Comparison of ENCODE assay signal across 11 cellular contexts in genomic region chr2:160368988-160369935, GRCh38.
DNase-seq lines count a peak whose midpoint lies in the region; ATAC-seq, FAIRE-seq and TF ChIP-seq lines count a peak whose summit lies in the region.
"Had no signal": no experiment of that assay in that cellular context is flagged by ENCODE, and none has a peak within 500 bp of the region (broad histone marks: within the 10 kb centered on the region; RNA-seq: fewer than 3 reads in every experiment).

No MANE protein-coding gene starts in this region.

- ATAC-seq in heart right ventricle (peak in 2 of 8 donors; percentile 23 to 24), GM18858 (IDR thresholded peaks at IDR 0.05; ENCODE audit: unreplicated experiment) (no peak), left lobe of liver (no peak)
- ATAC-seq: right lobe of liver had no signal

- in situ Hi-C loops in Caki2 (cut with HindIII; ENCODE audit: low pct_unique_long_range_greater_than_20kb, low sequenced_read_pairs): no loop called here

- H3K36me3 ChIP-seq in SJCRH30 (peaks cover 9% of the 10 kb centered on the region), heart right ventricle (peaks cover 0 to 27% (median 0%) of the 10 kb centered on the region in 9 donors), small intestine (ENCODE audit: control insufficient read depth in 2 of 2, insufficient read depth in 2 of 2, low read length in 2 of 2) (no peaks in the 10 kb centered on the region)
- H3K36me3 ChIP-seq: right lobe of liver had no signal

- FAIRE-seq in small intestine (lab: Jason Lieb, UNC): no peak
- FAIRE-seq: islet of Langerhans had no signal

- no peak for TF ChIP-seq CTCF in heart right ventricle (IDR thresholded peaks at IDR 0.05)
- TF ChIP-seq CTCF in retinal pigment epithelial cell (conservative IDR thresholded peaks at IDR 0.05; ENCODE audit: low read depth, low read length): no peak

- peaks cover 50% of the 10 kb centered on the region for H3K4me1 ChIP-seq in SJCRH30
- H3K4me1 ChIP-seq in heart right ventricle: peaks cover 17 to 100% (median 99%) of the 10 kb centered on the region in 9 donors
- peaks cover 3 to 18% of the 10 kb centered on the region in 2 donors for H3K4me1 ChIP-seq in small intestine (ENCODE audit: control insufficient read depth in 2 of 2, insufficient read depth in 1 of 2, low read depth in 1 of 2, low read length in 1 of 2)

- WGBS in heart right ventricle, 2 donors: 63 to 68% methylated on average over 7 of the region's 7 CpGs
- WGBS in small intestine, 3 donors: 82 to 84% (median 82%) methylated on average over 7 of the region's 7 CpGs

- intact Hi-C loops in heart right ventricle (cut with DNase I): no loop called here

- no peaks in the 10 kb centered on the region for H3K27me3 ChIP-seq in SJCRH30
- H3K27me3 ChIP-seq in heart right ventricle: no peaks in the 10 kb centered on the region
- H3K27me3 ChIP-seq in small intestine (ENCODE audit: control insufficient read depth in 2 of 2, insufficient read depth in 2 of 2, low read length in 2 of 2): no peaks in the 10 kb centered on the region
- H3K27me3 ChIP-seq: right lobe of liver had no signal

- H3K9me3 ChIP-seq in SJCRH30 (replicated peaks) (no peaks in the 10 kb centered on the region), heart right ventricle (no peaks in the 10 kb centered on the region), small intestine (ENCODE audit: control insufficient read depth, low read depth) (no peaks in the 10 kb centered on the region)
- H3K9me3 ChIP-seq: right lobe of liver had no signal

- H3K4me3 ChIP-seq in SJCRH30: no peak overlapping the region
- H3K4me3 ChIP-seq in heart right ventricle: no peak overlapping the region
- no peak overlapping the region for H3K4me3 ChIP-seq in retinal pigment epithelial cell (ENCODE audit: low read length)
- no peak overlapping the region for H3K4me3 ChIP-seq in small intestine (ENCODE audit: low read depth in 1 of 2, low read length in 2 of 2)
- H3K4me3 ChIP-seq: right lobe of liver had no signal

- DNase-seq in Caki2 (ENCODE audit: low read depth) (peak; percentile 60), SJCRH30 (no peak), heart right ventricle (no peak), retinal pigment epithelial cell (ENCODE audit: low read depth) (peak; percentile 46), epidermal melanocyte (ENCODE audit: insufficient read length, low spot score) (no peak), left lobe of liver (ENCODE audit: low spot score) (no peak), small intestine (no peak)
- DNase-seq: NCI-H510A treated with DMSO at 0.1 percent for 48 hours, right lobe of liver had no signal

- H3K27ac ChIP-seq in SJCRH30 (peak overlapping the region; percentile 79; the same call in 1 of the 2 replicates), heart right ventricle (peak overlapping the region in 9 of 10 donors; percentile 36 to 88 (median 65)), small intestine (ENCODE audit: low read depth in 1 of 2, low read length in 1 of 2) (peak overlapping the region in 1 of 2 donors; percentile 36)
- H3K27ac ChIP-seq: right lobe of liver had no signal

Comparison
In these comparisons a context has a peak if more than half of its experiments do, and no peak if none do; other contexts are left out.
1. DNase-seq: peak in Caki2 (single experiment) and retinal pigment epithelial cell (single experiment); none in SJCRH30 (0 of 2), heart right ventricle (0 of 2), epidermal melanocyte (single experiment), left lobe of liver (single experiment) and small intestine (single experiment).